15 cellular contexts compared by ENCODE assay signal in genomic region chr12:6327159-6327558, GRCh38. TPM values are rescaled to one million over a fixed set of nuclear protein-coding genes. Genes with fewer than 3 reads are reported as not detected.
DNase-seq lines count a peak whose midpoint lies in the region; ATAC-seq, FAIRE-seq and TF ChIP-seq lines count a peak whose summit lies in the region.
"Had no signal": no experiment of that assay in that cellular context is flagged by ENCODE, and none has a peak within 500 bp of the region (broad histone marks: within the 10 kb centered on the region; RNA-seq: fewer than 3 reads in every experiment).

No MANE protein-coding gene starts in this region.

- WGBS in suprapubic skin, result 84% methylated on average over 17 of the region's 18 CpGs

- peaks cover 22% of the 10 kb centered on the region for H3K4me1 ChIP-seq in astrocyte (ENCODE audit: insufficient read depth, low read length)
- peaks cover 47% of the 10 kb centered on the region for H3K4me1 ChIP-seq in muscle layer of colon (ENCODE audit: insufficient read depth, low read length)
- H3K4me1 ChIP-seq in suprapubic skin, result peaks cover 68% of the 10 kb centered on the region

- no peak overlapping the region for H3K27ac ChIP-seq in astrocyte (ENCODE audit: low read depth, low read length)
- H3K27ac ChIP-seq in muscle layer of colon (ENCODE audit: low read depth, low read length), result peak overlapping the region; percentile 59
- H3K27ac ChIP-seq in suprapubic skin, result peak overlapping the region; percentile 51
- H3K27ac ChIP-seq: epithelial cell of prostate, SK-N-MC had no signal

- H4K20me1 ChIP-seq in astrocyte (ENCODE audit: insufficient read depth, low read length), result peaks cover 38% of the 10 kb centered on the region

- no peak for FAIRE-seq in astrocyte (lab: Jason Lieb, UNC)

- no peak for TF ChIP-seq CTCF in astrocyte (IDR thresholded peaks at IDR 0.05; ENCODE audit: insufficient read depth, low read depth, low read length)
- no peak for TF ChIP-seq CTCF in suprapubic skin (IDR thresholded peaks at IDR 0.05)
- no peak for TF ChIP-seq CTCF in GM10248 (IDR thresholded peaks at IDR 0.05; ENCODE audit: control extremely low read depth, extremely low read depth, low read depth, missing control alignments)

- ATAC-seq in GM18502 (IDR thresholded peaks at IDR 0.05; ENCODE audit: poor library complexity, unreplicated experiment), result no peak

- H3K4me1 Mint-ChIP-seq in astrocyte (ENCODE audit: low read depth, unreplicated experiment), result peaks cover 30% of the 10 kb centered on the region

- no peak overlapping the region for H3K4me3 Mint-ChIP-seq in astrocyte (ENCODE audit: unreplicated experiment)

- peaks cover 21% of the 10 kb centered on the region for H3K36me3 Mint-ChIP-seq in astrocyte (ENCODE audit: low read depth, unreplicated experiment)

- peaks cover 19% of the 10 kb centered on the region for H3K79me2 ChIP-seq in astrocyte (ENCODE audit: insufficient read depth, low read length)

- H3K27ac Mint-ChIP-seq in astrocyte (ENCODE audit: unreplicated experiment), result peak overlapping the region; percentile 77

- H3K9me3 Mint-ChIP-seq in astrocyte (ENCODE audit: unreplicated experiment), result no peaks in the 10 kb centered on the region

- no peaks in the 10 kb centered on the region for H3K27me3 Mint-ChIP-seq in astrocyte (ENCODE audit: low read depth, unreplicated experiment)

- no peak overlapping the region for H3K9ac ChIP-seq in astrocyte (ENCODE audit: low read length)
- H3K9ac ChIP-seq in muscle layer of colon (ENCODE audit: low read length), result peak overlapping the region; percentile 88

- H2AFZ ChIP-seq in astrocyte (ENCODE audit: low read depth, low read length), result no peak overlapping the region

- TF ChIP-seq POLR2A in suprapubic skin (IDR thresholded peaks at IDR 0.05), result no peak

- peaks cover 17% of the 10 kb centered on the region for H3K36me3 ChIP-seq in H7 (replicated peaks; ENCODE audit: control insufficient read depth, insufficient read depth, low read length)
- H3K36me3 ChIP-seq in astrocyte (ENCODE audit: insufficient read depth, low read length), result peaks cover 29% of the 10 kb centered on the region
- H3K36me3 ChIP-seq in muscle layer of colon (ENCODE audit: insufficient read depth, low read length), result peaks cover 32% of the 10 kb centered on the region
- peaks cover 41% of the 10 kb centered on the region for H3K36me3 ChIP-seq in suprapubic skin

- no peaks in the 10 kb centered on the region for H3K27me3 ChIP-seq in H7 (ENCODE audit: control insufficient read depth, insufficient read depth, low read length)
- no peaks in the 10 kb centered on the region for H3K27me3 ChIP-seq in astrocyte (ENCODE audit: insufficient read depth, low read length)
- no peaks in the 10 kb centered on the region for H3K27me3 ChIP-seq in muscle layer of colon (ENCODE audit: control insufficient read depth in 1 of 2, insufficient read depth in 2 of 2, low read length in 2 of 2)
- H3K27me3 ChIP-seq in suprapubic skin, result no peaks in the 10 kb centered on the region

- DNase-seq in H7 (peak; percentile 58), astrocyte (ENCODE audit: low read depth) (no peak), suprapubic skin (ENCODE audit: low spot score in 2 of 2) (no peak), GM10248 (ENCODE audit: extremely low spot score) (no peak)
- no peak for DNase-seq in stimulated activated naive CD4-positive, alpha-beta T cell (lab: John Stamatoyannopoulos, UW)
- DNase-seq: activated naive CD4-positive, alpha-beta T cell treated with anti-CD3 and anti-CD28 coated beads, Interleukin-2, amount 50 U/mL, for 16 hours; Caco-2; cerebellar nuclear complex; hypothalamus; occipital lobe had no signal

- H3K4me2 ChIP-seq in astrocyte (ENCODE audit: low read length), result no peak overlapping the region

- no peaks in the 10 kb centered on the region for H3K9me3 ChIP-seq in astrocyte (ENCODE audit: insufficient read depth, low read depth, low read length)
- no peaks in the 10 kb centered on the region for H3K9me3 ChIP-seq in muscle layer of colon (ENCODE audit: low read length)
- H3K9me3 ChIP-seq in suprapubic skin, result no peaks in the 10 kb centered on the region
- H3K9me3 ChIP-seq: Caco-2 had no signal

- POLR2A ChIA-PET in GM10248 (lab: Yijun Ruan, JAX), result no interaction called here

- no peak for TF ChIP-seq EP300 in suprapubic skin (IDR thresholded peaks at IDR 0.05)

- H3K4me3 ChIP-seq in H7 (ENCODE audit: insufficient read depth, low read depth, low read length) (no peak overlapping the region), astrocyte (ENCODE audit: insufficient read depth, low read depth, low read length) (no peak overlapping the region), muscle layer of colon (ENCODE audit: low read depth in 1 of 2, low read length in 2 of 2) (peak overlapping the region in 1 of 2 donors; percentile 47), suprapubic skin (no peak overlapping the region)
- H3K4me3 ChIP-seq: SK-N-MC had no signal

- CTCF ChIA-PET in GM10248 (lab: Yijun Ruan, JAX), result interaction anchor here (0.8 to 3.3 kb wide), 7 partner anchors 9 to 211 kb away, joined by 3 to 24 read pairs (median 5); partner anchors contain the start of gene TNFRSF1A

RNA-seq across cellular contexts. Expression of gene TNFRSF1A, which starts 14.7 kb away (rescaled TPM):
- 83.5 and 84.6 TPM in 2 replicates for total RNA-seq in H7 (2014; rRNA removed; shearing (Covaris generic))
- 118 and 128 TPM in 2 replicates for total RNA-seq in astrocyte
- 100 to 1,000 TPM; 276 to 352 (median 281) TPM for total RNA-seq in suprapubic skin

RNA-seq across cellular contexts. Expression of gene PLEKHG6, which starts 16.7 kb away (rescaled TPM):
- total RNA-seq in H7 (2014; rRNA removed; shearing (Covaris generic)), result 36.5 and 43.6 TPM in 2 replicates
- total RNA-seq in astrocyte (0.72 and 2.5 TPM in 2 replicates), suprapubic skin (10 to 100 TPM; 12.4 to 29.9 (median 27.8) TPM)
- total RNA-seq: activated CD8-positive, alpha-beta memory T cell treated with anti-CD3 and anti-CD28 coated beads for 36 hours; occipital lobe had no signal

RNA-seq across cellular contexts. Expression of gene SCNN1A, which starts 48.2 kb away (rescaled TPM):
- total RNA-seq in H7 (2014; rRNA removed; shearing (Covaris generic)), result 28.5 and 41.7 TPM in 2 replicates
- total RNA-seq in astrocyte (0.94 and 1.3 TPM in 2 replicates), suprapubic skin (100 to 1,000 TPM in 1 of 4 donors, 10 to 100 TPM in 3; 74.2 to 143 (median 93.7) TPM)
- total RNA-seq: occipital lobe had no signal

RNA-seq across cellular contexts. Expression of gene LTBR, which starts 56.8 kb away (rescaled TPM):
- total RNA-seq in H7 (2014; rRNA removed; shearing (Covaris generic)), result 2.5 and 3.6 TPM in 2 replicates
- total RNA-seq in astrocyte, result 2.8 and 2.9 TPM in 2 replicates
- 100 to 1,000 TPM; 157 to 297 (median 204) TPM for total RNA-seq in suprapubic skin

Comparison
In these comparisons a context has a peak if more than half of its experiments do, and no peak if none do; other contexts are left out.
1. RNA of gene SCNN1A, which starts 48.2 kb away (total RNA-seq): 74.2 to 143 TPM in suprapubic skin and 28.5 to 41.7 TPM in H7; 0.94 to 1.3 TPM in astrocyte; every median in the first group is over 10 times any median in the second.